Comparison of ENCODE assay signal across 21 cellular contexts in genomic region chr5:83050723-83051340, GRCh38. TPM values are rescaled to one million over a fixed set of nuclear protein-coding genes. Genes with fewer than 3 reads are reported as not detected.
DNase-seq lines count a peak whose midpoint lies in the region; ATAC-seq, FAIRE-seq and TF ChIP-seq lines count a peak whose summit lies in the region.
"Had no signal": no experiment of that assay in that cellular context is flagged by ENCODE, and none has a peak within 500 bp of the region (broad histone marks: within the 10 kb centered on the region; RNA-seq: fewer than 3 reads in every experiment).

No MANE protein-coding gene starts in this region.

- POLR2A ChIA-PET in WTC11 (lab: Charles Lee), result no interaction called here

- H3K9me3 Mint-ChIP-seq in activated naive CD8-positive, alpha-beta T cell (ENCODE audit: low read depth), result no peaks in the 10 kb centered on the region
- H3K9me3 Mint-ChIP-seq in activated naive CD8-positive, alpha-beta T cell treated with anti-CD3 and anti-CD28 coated beads, Interleukin-2, amount 50 U/mL, for 24 hours, result no peaks in the 10 kb centered on the region
- H3K9me3 Mint-ChIP-seq in WTC11 (no peaks in the 10 kb centered on the region), nephron progenitor cell (no peaks in the 10 kb centered on the region)
- H3K9me3 Mint-ChIP-seq: CD4-positive, CD25-positive, alpha-beta regulatory T cell; H9; HFFc6 had no signal

- TF ChIP-seq CTCF in WTC11 (IDR thresholded peaks at IDR 0.05) (no peak), nephron progenitor cell (IDR thresholded peaks at IDR 0.05) (no peak)

- H3K36me3 Mint-ChIP-seq in activated naive CD8-positive, alpha-beta T cell, result peaks cover 23% of the 10 kb centered on the region
- peaks cover 38% of the 10 kb centered on the region for H3K36me3 Mint-ChIP-seq in activated naive CD8-positive, alpha-beta T cell treated with anti-CD3 and anti-CD28 coated beads, Interleukin-2, amount 50 U/mL, for 24 hours (ENCODE audit: low read depth)
- H3K36me3 Mint-ChIP-seq in WTC11 (peaks cover 16% of the 10 kb centered on the region), nephron progenitor cell (ENCODE audit: low read depth) (peaks cover 43% of the 10 kb centered on the region)

- no peak overlapping the region for H3K4me3 ChIP-seq in HAP-1
- H3K4me3 ChIP-seq: BLaER1, GM23248 had no signal

- no peaks in the 10 kb centered on the region for H3K27me3 ChIP-seq in HAP-1 (ENCODE audit: low read depth)
- H3K27me3 ChIP-seq: BLaER1 had no signal

- ATAC-seq in activated naive CD8-positive, alpha-beta T cell treated with anti-CD3 and anti-CD28 coated beads, Interleukin-2, amount 50 U/mL, for 24 hours, result no peak
- no peak for ATAC-seq in WTC11

- H3K4me3 Mint-ChIP-seq in activated naive CD8-positive, alpha-beta T cell, result no peak overlapping the region
- H3K4me3 Mint-ChIP-seq in activated naive CD8-positive, alpha-beta T cell treated with anti-CD3 and anti-CD28 coated beads, Interleukin-2, amount 50 U/mL, for 24 hours, result no peak overlapping the region
- H3K4me3 Mint-ChIP-seq in WTC11, result no peak overlapping the region
- no peak overlapping the region for H3K4me3 Mint-ChIP-seq in nephron progenitor cell
- H3K4me3 Mint-ChIP-seq: CD4-positive, CD25-positive, alpha-beta regulatory T cell; H9; HFFc6 had no signal

- peak overlapping the region; percentile 25 for H3K27ac Mint-ChIP-seq in activated naive CD8-positive, alpha-beta T cell
- no peak overlapping the region for H3K27ac Mint-ChIP-seq in activated naive CD8-positive, alpha-beta T cell treated with anti-CD3 and anti-CD28 coated beads, Interleukin-2, amount 50 U/mL, for 24 hours
- H3K27ac Mint-ChIP-seq in WTC11, result 0 out of 2 replicates have a peak overlapping the region, but pooled peaks have one; percentile 1
- peak overlapping the region; percentile 21 for H3K27ac Mint-ChIP-seq in nephron progenitor cell
- H3K27ac Mint-ChIP-seq: HFFc6 had no signal

- no peak for TF ChIP-seq POLR2A in H54 (IDR thresholded peaks at IDR 0.05; ENCODE audit: low read depth, low read length)

- no peaks in the 10 kb centered on the region for H3K4me1 Mint-ChIP-seq in activated naive CD8-positive, alpha-beta T cell (ENCODE audit: low read depth)
- H3K4me1 Mint-ChIP-seq in activated naive CD8-positive, alpha-beta T cell treated with anti-CD3 and anti-CD28 coated beads, Interleukin-2, amount 50 U/mL, for 24 hours, result no peaks in the 10 kb centered on the region
- H3K4me1 Mint-ChIP-seq in WTC11, result peaks cover 6% of the 10 kb centered on the region; the same call in 1 of the 2 replicates
- H3K4me1 Mint-ChIP-seq in nephron progenitor cell, result no peaks in the 10 kb centered on the region
- H3K4me1 Mint-ChIP-seq: H9 had no signal

- in situ Hi-C loops in HAP-1 (cut with MboI; ENCODE audit: low sequenced_read_pairs), result no loop called here

- no peaks in the 10 kb centered on the region for H3K27me3 Mint-ChIP-seq in activated naive CD8-positive, alpha-beta T cell
- H3K27me3 Mint-ChIP-seq in activated naive CD8-positive, alpha-beta T cell treated with anti-CD3 and anti-CD28 coated beads, Interleukin-2, amount 50 U/mL, for 24 hours, result no peaks in the 10 kb centered on the region
- no peaks in the 10 kb centered on the region for H3K27me3 Mint-ChIP-seq in WTC11 (ENCODE audit: low read depth)
- no peaks in the 10 kb centered on the region for H3K27me3 Mint-ChIP-seq in nephron progenitor cell (ENCODE audit: low read depth, poor library complexity)
- H3K27me3 Mint-ChIP-seq: CD4-positive, CD25-positive, alpha-beta regulatory T cell had no signal

- no peak for DNase-seq in activated naive CD8-positive, alpha-beta T cell treated with anti-CD3 and anti-CD28 coated beads, Interleukin-2, amount 50 U/mL, for 24 hours
- no peak for DNase-seq in H54 (ENCODE audit: insufficient read length, low spot score)
- DNase-seq in WTC11 (ENCODE audit: low spot score), result no peak
- DNase-seq in nephron progenitor cell, result no peak
- DNase-seq in HAP-1 (ENCODE audit: low spot score in 2 of 2), result no peak
- DNase-seq in stimulated activated CD4-positive, alpha-beta T cell treated with anti-CD3 and anti-CD28 coated beads, Interleukin-15, amount 100 ng/mL, for 24 hours, result no peak
- DNase-seq: CD4-positive, CD25-positive, alpha-beta regulatory T cell; GM23248; H9; HFFc6; IMR-90; NCI-H1092 treated with DMSO at 0.1 percent for 48 hours; NCI-H1436; NCI-H187; NCI-H2081 treated with DMSO at 0.1 percent for 48 hours; NCI-H2171; NCI-H226; NCI-H510A had no signal

- peak; percentile 6 for FAIRE-seq in H54 (lab: Jason Lieb, UNC)
- FAIRE-seq: A204.1 had no signal

- no peaks in the 10 kb centered on the region for H3K4me1 ChIP-seq in HAP-1
- H3K4me1 ChIP-seq: BLaER1 had no signal

- no peaks in the 10 kb centered on the region for H3K9me3 ChIP-seq in HAP-1
- H3K9me3 ChIP-seq: BLaER1 had no signal

- H3K36me3 ChIP-seq in HAP-1 (replicated peaks), result peaks cover 20% of the 10 kb centered on the region

- CTCF ChIA-PET in WTC11 (lab: Charles Lee), result no interaction called here

TF ChIP-seq in WTC11, 78 proteins besides CTCF, POLR2A, EP300 and RAD21:
- TF ChIP-seq, protein P1, sequence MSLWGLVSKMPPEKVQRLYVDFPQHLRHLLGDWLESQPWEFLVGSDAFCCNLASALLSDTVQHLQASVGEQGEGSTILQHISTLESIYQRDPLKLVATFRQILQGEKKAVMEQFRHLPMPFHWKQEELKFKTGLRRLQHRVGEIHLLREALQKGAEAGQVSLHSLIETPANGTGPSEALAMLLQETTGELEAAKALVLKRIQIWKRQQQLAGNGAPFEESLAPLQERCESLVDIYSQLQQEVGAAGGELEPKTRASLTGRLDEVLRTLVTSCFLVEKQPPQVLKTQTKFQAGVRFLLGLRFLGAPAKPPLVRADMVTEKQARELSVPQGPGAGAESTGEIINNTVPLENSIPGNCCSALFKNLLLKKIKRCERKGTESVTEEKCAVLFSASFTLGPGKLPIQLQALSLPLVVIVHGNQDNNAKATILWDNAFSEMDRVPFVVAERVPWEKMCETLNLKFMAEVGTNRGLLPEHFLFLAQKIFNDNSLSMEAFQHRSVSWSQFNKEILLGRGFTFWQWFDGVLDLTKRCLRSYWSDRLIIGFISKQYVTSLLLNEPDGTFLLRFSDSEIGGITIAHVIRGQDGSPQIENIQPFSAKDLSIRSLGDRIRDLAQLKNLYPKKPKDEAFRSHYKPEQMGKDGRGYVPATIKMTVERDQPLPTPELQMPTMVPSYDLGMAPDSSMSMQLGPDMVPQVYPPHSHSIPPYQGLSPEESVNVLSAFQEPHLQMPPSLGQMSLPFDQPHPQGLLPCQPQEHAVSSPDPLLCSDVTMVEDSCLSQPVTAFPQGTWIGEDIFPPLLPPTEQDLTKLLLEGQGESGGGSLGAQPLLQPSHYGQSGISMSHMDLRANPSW (CRISPR knock-in tag; conservative IDR thresholded peaks at IDR 0.05; ENCODE audit: low read depth), result no peak
- TF ChIP-seq FOXK1 (CRISPR knock-in tag; IDR thresholded peaks at IDR 0.05) (no peak), ZMAT4 (CRISPR knock-in tag; IDR thresholded peaks at IDR 0.05) (no peak), KAT7 (CRISPR knock-in tag; IDR thresholded peaks at IDR 0.05; ENCODE audit: borderline replicate concordance) (no peak), ZBTB43 (CRISPR knock-in tag; IDR thresholded peaks at IDR 0.05) (no peak)

RNA-seq across cellular contexts. Expression of gene TMEM167A, which starts 26.4 kb away (rescaled TPM):
- 143 to 165 TPM (median 146 TPM) in 3 replicates for total RNA-seq in WTC11 (2021)

RNA-seq across cellular contexts. Expression of gene XRCC4, which starts 26.5 kb away (rescaled TPM):
- 12.0 to 13.5 TPM (median 12.8 TPM) in 3 replicates for total RNA-seq in WTC11 (2021)
